19 cellular contexts compared by ENCODE assay signal in the genomic region with DNA sequence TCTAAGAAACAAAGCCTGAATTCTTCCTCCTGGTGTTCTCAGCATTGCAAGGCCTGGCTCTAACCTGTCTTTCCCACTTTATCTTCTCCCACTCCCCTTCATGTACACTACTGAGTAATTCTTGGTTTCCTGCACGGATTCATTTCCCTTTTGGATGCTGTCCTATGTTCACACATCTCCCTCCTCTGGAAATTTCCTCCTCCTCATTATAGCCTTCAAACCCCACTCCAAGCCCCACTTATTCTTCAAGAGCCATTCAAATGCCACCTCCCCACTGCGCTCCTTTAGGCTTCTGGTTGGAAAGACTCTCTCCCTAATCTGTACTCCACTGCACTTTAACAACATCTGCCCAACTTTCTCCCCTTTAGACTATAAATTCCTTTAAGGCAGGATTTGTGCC. TPM values are rescaled to one million over a fixed set of nuclear protein-coding genes. Genes with fewer than 3 reads are reported as not detected.
DNase-seq lines count a peak whose midpoint lies in the region; ATAC-seq and TF ChIP-seq lines count a peak whose summit lies in the region.
"Had no signal": no experiment of that assay in that cellular context is flagged by ENCODE, and none has a peak within 500 bp of the region (broad histone marks: within the 10 kb centered on the region; RNA-seq: fewer than 3 reads in every experiment).

No MANE protein-coding gene starts in this region.

- H3K9me3 ChIP-seq in left lung (peaks cover 0 to 3% of the 10 kb centered on the region in 2 donors), upper lobe of left lung (no peaks in the 10 kb centered on the region)
- H3K9me3 ChIP-seq: SJSA1 had no signal

- no peaks in the 10 kb centered on the region for H3K27me3 ChIP-seq in left lung
- no peaks in the 10 kb centered on the region for H3K27me3 ChIP-seq in upper lobe of left lung
- H3K27me3 ChIP-seq: BLaER1, SJSA1 had no signal

- 63 to 64% methylated on average over 2 of the region's 2 CpGs for WGBS in upper lobe of left lung, 2 donors

- TF ChIP-seq POLR2A in upper lobe of left lung (IDR thresholded peaks at IDR 0.05) = no peak

- no peaks in the 10 kb centered on the region for H3K36me3 ChIP-seq in left lung
- no peaks in the 10 kb centered on the region for H3K36me3 ChIP-seq in upper lobe of left lung
- H3K36me3 ChIP-seq: BLaER1, SJSA1 had no signal

- no peak overlapping the region for H3K4me3 ChIP-seq in left lung
- H3K4me3 ChIP-seq in upper lobe of left lung = no peak overlapping the region
- H3K4me3 ChIP-seq: BLaER1, PC-9, SJSA1 had no signal

- peak; percentile 94 for ATAC-seq in left lung
- ATAC-seq in upper lobe of left lung (ENCODE audit: low FRiP score in 2 of 2) = peak; percentile 39 to 88
- no peak for ATAC-seq in HG02970 (IDR thresholded peaks at IDR 0.05; ENCODE audit: low FRiP score, unreplicated experiment)
- ATAC-seq in GM18511 (IDR thresholded peaks at IDR 0.05; ENCODE audit: unreplicated experiment) = no peak
- ATAC-seq: CD8-positive, alpha-beta T cell had no signal

- intact Hi-C loops in left lung (cut with DNase I) = no loop called here

- peak in 1 of 4 donors; percentile 43 for TF ChIP-seq EP300 in upper lobe of left lung (IDR thresholded peaks at IDR 0.05)

- no peak for TF ChIP-seq CTCF in left lung (IDR thresholded peaks at IDR 0.05)
- no peak for TF ChIP-seq CTCF in upper lobe of left lung (IDR thresholded peaks at IDR 0.05)

- H3K27ac ChIP-seq in left lung (no peak overlapping the region), upper lobe of left lung (no peak overlapping the region)
- H3K27ac ChIP-seq: BLaER1, KMS-11, PC-9, SJSA1 had no signal

- no peaks in the 10 kb centered on the region for H3K4me1 ChIP-seq in left lung
- H3K4me1 ChIP-seq in upper lobe of left lung = peaks cover 0 to 9% (median 2%) of the 10 kb centered on the region in 4 donors
- H3K4me1 ChIP-seq: BLaER1, SJSA1 had no signal

- peak; percentile 11 for DNase-seq in NCI-H345 (lab: John Stamatoyannopoulos, UW)
- no peak for DNase-seq in NCI-H345 treated with DMSO at 0.1 percent for 48 hours (lab: John Stamatoyannopoulos, UW; ENCODE audit: unreplicated experiment)
- peak; percentile 79 to 87 for DNase-seq in NCI-H524 (lab: John Stamatoyannopoulos, UW)
- DNase-seq in left lung = no peak
- peak in 1 of 2 donors; percentile 46 for DNase-seq in upper lobe of left lung
- no peak for DNase-seq in NK-92 (lab: John Stamatoyannopoulos, UW; ENCODE audit: unreplicated experiment)
- DNase-seq: CD8-positive, alpha-beta T cell; DND-41; GF-D8; HFFc6; NCI-H1048; NCI-H2171 treated with DMSO at 0.1 percent for 48 hours; NCI-H526 treated with DMSO at 0.1 percent for 48 hours; PC-9 had no signal

RNA-seq across cellular contexts. Expression of a gene that starts 28.2 kb away (rescaled TPM):
- total RNA-seq in left lung (1 to 10 TPM; 7.4 to 8.4 TPM), upper lobe of left lung (10 to 100 TPM in 1 of 6 donors, 1 to 10 TPM in 5; 1.9 to 13.6 (median 6.1) TPM)

Comparison
In these comparisons a context has a peak if more than half of its experiments do, and no peak if none do; other contexts are left out.
1. DNase-seq: peak in NCI-H345 (single experiment) and NCI-H524 (2 of 2); none in NCI-H345 treated with DMSO at 0.1 percent for 48 hours (single experiment), left lung (0 of 2) and NK-92 (single experiment).
2. ATAC-seq: peak in left lung (single experiment) and upper lobe of left lung (2 of 2); none in HG02970 (single experiment) and GM18511 (single experiment).